23 cellular contexts compared by ENCODE assay signal in the genomic region with DNA sequence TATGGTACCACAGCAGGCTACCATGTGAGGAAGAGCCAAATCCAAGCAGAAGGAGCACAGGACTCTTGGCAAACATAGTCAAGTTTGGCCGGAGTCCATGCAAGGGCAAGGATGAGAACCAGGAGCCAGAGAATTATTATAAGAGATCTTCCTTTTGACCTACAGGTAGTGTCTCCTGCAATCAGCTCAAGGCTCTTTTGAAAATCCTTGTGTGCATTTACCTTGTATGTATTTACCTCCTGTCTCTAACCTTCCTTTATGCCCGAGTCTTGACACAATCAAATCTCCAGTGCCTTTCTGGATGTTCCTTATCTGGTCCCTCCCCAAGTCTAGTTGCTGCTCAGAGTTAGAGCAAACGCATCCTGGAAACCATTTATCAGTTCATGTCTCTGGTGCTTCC.
DNase-seq lines count a peak whose midpoint lies in the region; ATAC-seq and TF ChIP-seq lines count a peak whose summit lies in the region.
"Had no signal": no experiment of that assay in that cellular context is flagged by ENCODE, and none has a peak within 500 bp of the region (broad histone marks: within the 10 kb centered on the region; RNA-seq: fewer than 3 reads in every experiment).

No MANE protein-coding gene starts in this region.

- no peak overlapping the region for H2AFZ ChIP-seq in neural progenitor cell (replicated peaks)
- H2AFZ ChIP-seq: GM23248 had no signal

- H3K4me1 ChIP-seq in neural progenitor cell = peaks cover 15% of the 10 kb centered on the region
- H3K4me1 ChIP-seq: A549; BE2C; BLaER1 treated with 17β-estradiol and CSF1 and Interleukin-3, amounts not matched to agents 10 nM and 100 nM had no signal

- H3K4me1 Mint-ChIP-seq in neural progenitor cell (peaks cover 24% of the 10 kb centered on the region), HFFc6 (ENCODE audit: low read depth) (no peaks in the 10 kb centered on the region)
- H3K4me1 Mint-ChIP-seq: CD14-positive monocyte; CD4-positive, alpha-beta memory T cell had no signal

- no peak overlapping the region for H3K27ac ChIP-seq in neural progenitor cell
- H3K27ac ChIP-seq: A549; BLaER1 treated with 17β-estradiol and CSF1 and Interleukin-3, amounts not matched to agents 10 nM and 100 nM; GM23248 had no signal

- H3K27ac Mint-ChIP-seq in neural progenitor cell (peak overlapping the region; percentile 14), HFFc6 (no peak overlapping the region)
- H3K27ac Mint-ChIP-seq: CD14-positive monocyte; CD4-positive, alpha-beta memory T cell; H9 had no signal

- peak; percentile 66 for DNase-seq in G401 (ENCODE audit: low spot score)
- peak; percentile 60 for DNase-seq in cerebellar cortex (ENCODE audit: low spot score)
- DNase-seq in neural progenitor cell (ENCODE audit: low spot score) = no peak
- DNase-seq in stimulated activated naive CD4-positive, alpha-beta T cell (lab: John Stamatoyannopoulos, UW) = no peak
- no peak for DNase-seq in HFFc6
- DNase-seq: 8988T; ACHN; AML-193; BE2C; Calu3; CD4-positive, alpha-beta memory T cell; COR-L47; DMS153; DND-41; GDM1; GM23248; H9 had no signal

- in situ Hi-C loops in G401 (cut with HindIII; ENCODE audit: low sequenced_read_pairs) = no loop called here

- no peaks in the 10 kb centered on the region for H3K79me2 ChIP-seq in neural progenitor cell (ENCODE audit: low read depth)

- H3K27me3 Mint-ChIP-seq in neural progenitor cell (ENCODE audit: insufficient read depth, low read depth) (no peaks in the 10 kb centered on the region), HFFc6 (ENCODE audit: insufficient read depth) (no peaks in the 10 kb centered on the region)

- no peak overlapping the region for H3K4me3 Mint-ChIP-seq in neural progenitor cell
- H3K4me3 Mint-ChIP-seq in HFFc6 = no peak overlapping the region
- H3K4me3 Mint-ChIP-seq: CD14-positive monocyte; CD4-positive, alpha-beta memory T cell; H9 had no signal

- no peak for TF ChIP-seq CTCF in neural progenitor cell (IDR thresholded peaks at IDR 0.05)
- no peak for TF ChIP-seq CTCF in HFFc6 (IDR thresholded peaks at IDR 0.05)

- H3K36me3 ChIP-seq in neural progenitor cell = no peaks in the 10 kb centered on the region
- H3K36me3 ChIP-seq: BE2C; BLaER1 treated with 17β-estradiol and CSF1 and Interleukin-3, amounts not matched to agents 10 nM and 100 nM had no signal

- H3K4me3 ChIP-seq in neural progenitor cell = no peak overlapping the region
- H3K4me3 ChIP-seq: A549; BLaER1 treated with 17β-estradiol and CSF1 and Interleukin-3, amounts not matched to agents 10 nM and 100 nM; GM12878; GM23248 had no signal

- no peak for ATAC-seq in HG02678 (IDR thresholded peaks at IDR 0.05; ENCODE audit: unreplicated experiment)
- ATAC-seq: A549, GM12878, HCT116 had no signal

- H3K4me2 ChIP-seq in neural progenitor cell = peak overlapping the region; percentile 38
- H3K4me2 ChIP-seq: A549; BLaER1 treated with 17β-estradiol and CSF1 and Interleukin-3, amounts not matched to agents 10 nM and 100 nM had no signal

- no peak overlapping the region for H3K9ac ChIP-seq in neural progenitor cell
- H3K9ac ChIP-seq: BLaER1 treated with 17β-estradiol and CSF1 and Interleukin-3, amounts not matched to agents 10 nM and 100 nM; GM23248 had no signal

- no peaks in the 10 kb centered on the region for H3F3A ChIP-seq in neural progenitor cell (ENCODE audit: low read depth)

- H3K27me3 ChIP-seq in neural progenitor cell = no peaks in the 10 kb centered on the region
- H3K27me3 ChIP-seq: BE2C; BLaER1 treated with 17β-estradiol and CSF1 and Interleukin-3, amounts not matched to agents 10 nM and 100 nM had no signal

- no peaks in the 10 kb centered on the region for H4K20me1 ChIP-seq in neural progenitor cell (ENCODE audit: low read depth)
- H4K20me1 ChIP-seq: BLaER1 treated with 17β-estradiol and CSF1 and Interleukin-3, amounts not matched to agents 10 nM and 100 nM had no signal

- H3K9me3 Mint-ChIP-seq in neural progenitor cell = no peaks in the 10 kb centered on the region
- peaks cover 49% of the 10 kb centered on the region for H3K9me3 Mint-ChIP-seq in HFFc6
- H3K9me3 Mint-ChIP-seq: H9 had no signal

- H3K36me3 Mint-ChIP-seq in neural progenitor cell (no peaks in the 10 kb centered on the region), HFFc6 (ENCODE audit: low read depth) (no peaks in the 10 kb centered on the region; the same call in 1 of the 2 replicates)
- H3K36me3 Mint-ChIP-seq: CD14-positive monocyte; CD4-positive, alpha-beta memory T cell had no signal

- no peaks in the 10 kb centered on the region for H3K9me3 ChIP-seq in neural progenitor cell (ENCODE audit: low read depth)
- H3K9me3 ChIP-seq: A549, BE2C had no signal

Comparison
In these comparisons a context has a peak if more than half of its experiments do, and no peak if none do; other contexts are left out.
1. DNase-seq: peak in G401 (single experiment) and cerebellar cortex (single experiment); none in neural progenitor cell (single experiment), stimulated activated naive CD4-positive, alpha-beta T cell (0 of 6) and HFFc6 (single experiment).